In the genomic region with DNA sequence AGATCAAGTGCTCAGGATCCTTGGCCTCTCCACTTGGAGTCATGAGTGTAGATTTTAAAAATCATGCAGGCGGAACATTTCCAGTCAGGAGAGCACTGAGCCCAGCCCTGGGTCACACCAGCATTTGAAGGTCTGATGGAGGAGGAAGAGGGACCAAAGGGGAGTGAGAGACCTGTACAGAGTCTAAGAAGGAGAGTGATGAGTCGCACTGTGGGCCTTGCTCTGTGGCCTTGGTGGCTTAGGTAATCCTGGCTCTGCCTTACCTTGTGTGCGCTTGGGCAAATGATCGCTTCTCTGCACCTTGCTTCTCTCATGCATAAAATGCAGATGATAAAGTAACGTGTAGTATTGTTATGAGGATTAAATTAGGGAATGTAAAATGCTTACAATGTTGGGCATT, we compare ENCODE assay signal across 24 cellular contexts.
"Had no signal": no experiment of that assay in that cellular context is flagged by ENCODE, and none has a peak within 500 bp of the region (broad histone marks: within the 10 kb centered on the region; RNA-seq: fewer than 3 reads in every experiment).

No MANE protein-coding gene starts in this region.

- H3K4me3 Mint-ChIP-seq: activated B cell treated with CpG ODN at 0.5 μM for 24 hours; activated CD4-positive, alpha-beta memory T cell treated with anti-CD3 and anti-CD28 coated beads for 36 hours; activated CD8-positive, alpha-beta memory T cell treated with anti-CD3 and anti-CD28 coated beads, Interleukin-2, amount 10 ng/mL, durations not matched to agents 7 days and 5 days; central memory CD8-positive, alpha-beta T cell; effector memory CD8-positive, alpha-beta T cell; memory B cell; stimulated activated memory B cell treated with anti-CD40 and anti-IgM and Interleukin-4, amounts not matched to agents 10 μg/mL and 1 μg/mL and 100 μg/mL, for 72 hours had no signal

- ATAC-seq: activated CD8-positive, alpha-beta memory T cell treated with anti-CD3 and anti-CD28 coated beads, Interleukin-2, amount 10 ng/mL, durations not matched to agents 7 days and 5 days; effector memory CD8-positive, alpha-beta T cell; esophagus mucosa; left cardiac atrium; right lobe of liver; stimulated activated memory B cell treated with anti-CD40 and anti-IgM and Interleukin-4, amounts not matched to agents 10 μg/mL and 1 μg/mL and 100 μg/mL, for 72 hours had no signal

- H3K27me3 Mint-ChIP-seq: activated B cell treated with CpG ODN at 0.5 μM for 24 hours; activated CD4-positive, alpha-beta memory T cell treated with anti-CD3 and anti-CD28 coated beads for 36 hours; activated CD8-positive, alpha-beta memory T cell treated with anti-CD3 and anti-CD28 coated beads, Interleukin-2, amount 10 ng/mL, durations not matched to agents 7 days and 5 days; central memory CD8-positive, alpha-beta T cell; stimulated activated memory B cell treated with anti-CD40 and anti-IgM and Interleukin-4, amounts not matched to agents 10 μg/mL and 1 μg/mL and 100 μg/mL, for 72 hours had no signal

- H3K36me3 Mint-ChIP-seq: activated CD8-positive, alpha-beta memory T cell treated with anti-CD3 and anti-CD28 coated beads, Interleukin-2, amount 10 ng/mL, durations not matched to agents 7 days and 5 days had no signal

- H3K27ac Mint-ChIP-seq: activated B cell treated with CpG ODN at 0.5 μM for 24 hours; activated CD4-positive, alpha-beta memory T cell treated with anti-CD3 and anti-CD28 coated beads for 36 hours; activated CD8-positive, alpha-beta memory T cell treated with anti-CD3 and anti-CD28 coated beads, Interleukin-2, amount 10 ng/mL, durations not matched to agents 7 days and 5 days; effector memory CD8-positive, alpha-beta T cell; memory B cell; stimulated activated memory B cell treated with anti-CD40 and anti-IgM and Interleukin-4, amounts not matched to agents 10 μg/mL and 1 μg/mL and 100 μg/mL, for 72 hours had no signal

- H3K9me3 Mint-ChIP-seq: activated B cell treated with CpG ODN at 0.5 μM for 24 hours; activated CD4-positive, alpha-beta memory T cell treated with anti-CD3 and anti-CD28 coated beads for 36 hours had no signal

- DNase-seq: activated B cell treated with CpG ODN at 0.5 μM for 24 hours; activated CD4-positive, alpha-beta memory T cell treated with anti-CD3 and anti-CD28 coated beads for 36 hours; activated CD4-positive, alpha-beta T cell treated with anti-CD3 and anti-CD28 coated beads for 48 hours; activated CD8-positive, alpha-beta memory T cell treated with anti-CD3 and anti-CD28 coated beads, Interleukin-2, amount 10 ng/mL, durations not matched to agents 7 days and 5 days; activated naive CD4-positive, alpha-beta T cell treated with Interleukin-2 at 50 U/mL for 16 hours; activated T-cell treated with anti-CD3 and anti-CD28 coated beads for 4 hours; adrenal gland; colonic mucosa; dorsolateral prefrontal cortex; effector memory CD8-positive, alpha-beta T cell; foreskin melanocyte; hippocampal formation; left cardiac atrium; posterior cingulate gyrus; right lobe of liver; small intestine; stimulated activated CD4-positive, alpha-beta T cell treated with anti-CD3 and anti-CD28 coated beads, Interleukin-2, amount 100 ng/mL, for 24 hours; T1000; testis; trophoblast cell had no signal
